In genomic region chr15:25850154-25851111, GRCh38 we compare ENCODE assay signal across 8 cellular contexts.
DNase-seq lines count a peak whose midpoint lies in the region; ATAC-seq and TF ChIP-seq lines count a peak whose summit lies in the region.

No MANE protein-coding gene starts in this region.

- DNase-seq in T-helper 1 cell = peak; percentile 51 to 82 (median 63)
- peak; percentile 82 for DNase-seq in astrocyte of the spinal cord (ENCODE audit: low read depth, low spot score)
- peak; percentile 27 for DNase-seq in iris pigment epithelial cell (ENCODE audit: low read depth)
- DNase-seq in stimulated activated CD4-positive, alpha-beta T cell treated with anti-CD3 and anti-CD28 coated beads, Interleukin-1b, Interleukin-23, amount 100 ng/mL, for 24 hours (ENCODE audit: low read depth in 4 of 4, low spot score in 1 of 4) = peak; percentile 45 to 64 (median 56)
- no peak for DNase-seq in NCI-H2081 treated with DMSO at 0.1 percent for 48 hours (lab: John Stamatoyannopoulos, UW)
- DNase-seq in OCI-M1 (lab: John Stamatoyannopoulos, UW) = no peak

- peak overlapping the region; percentile 17 for H3K4me3 ChIP-seq in astrocyte of the spinal cord (ENCODE audit: low read depth, low read length)

- ATAC-seq in GM18870 (IDR thresholded peaks at IDR 0.05; ENCODE audit: unreplicated experiment) = peak; percentile 58
- ATAC-seq in HG03097 (IDR thresholded peaks at IDR 0.05; ENCODE audit: low FRiP score, unreplicated experiment) = peak; percentile 73

- in situ Hi-C loops in astrocyte of the spinal cord (cut with HindIII; ENCODE audit: low sequenced_read_pairs) = no loop called here

- no peak for TF ChIP-seq CTCF in astrocyte of the spinal cord (IDR thresholded peaks at IDR 0.05; ENCODE audit: low read depth, low read length)

Comparison
In these comparisons a context has a peak if more than half of its experiments do, and no peak if none do; other contexts are left out.
1. DNase-seq: peak in T-helper 1 cell (5 of 5), astrocyte of the spinal cord (single experiment), iris pigment epithelial cell (single experiment) and stimulated activated CD4-positive, alpha-beta T cell treated with anti-CD3 and anti-CD28 coated beads, Interleukin-1b, Interleukin-23, amount 100 ng/mL, for 24 hours (4 of 4); none in NCI-H2081 treated with DMSO at 0.1 percent for 48 hours (single experiment) and OCI-M1 (single experiment).